ENCODE assay signal across 16 cellular contexts in genomic region chr16:6957676-6958075, GRCh38.
"Had no signal": no experiment of that assay in that cellular context is flagged by ENCODE, and none has a peak within 500 bp of the region (broad histone marks: within the 10 kb centered on the region; RNA-seq: fewer than 3 reads in every experiment).

No MANE protein-coding gene starts in this region.

- H3K27ac Mint-ChIP-seq: activated CD4-positive, alpha-beta T cell treated with anti-CD3 and anti-CD28 coated beads, Interleukin-2, amount 10 ng/mL, durations not matched to agents 24 days and 14 days; activated CD8-positive, alpha-beta T cell treated with anti-CD3 and anti-CD28 coated beads for 36 hours; activated naive CD4-positive, alpha-beta T cell treated with anti-CD3 and anti-CD28 coated beads for 36 hours; activated T-cell treated with anti-CD3 and anti-CD28 coated beads, Interleukin-2, amount 50 U/mL, for 24 hours; activated T-helper 2 cell treated with anti-CD3 and anti-CD28 coated beads, Interferon-gamma antibody, Interleukin-2, Interleukin-4, amounts not matched to agents 10 μg/mL and 5 μg/mL and 100 μg/mL, durations not matched to agents 14 hours and 24 hours and 36 hours; nephron; stimulated activated naive B cell treated with anti-CD40 and anti-IgM and Interleukin-4, amounts not matched to agents 10 μg/mL and 1 μg/mL and 100 μg/mL, for 72 hours had no signal

- H3K4me1 ChIP-seq: body of pancreas, esophagus squamous epithelium had no signal

- H3K36me3 Mint-ChIP-seq: stimulated activated naive B cell treated with anti-CD40 and anti-IgM and Interleukin-4, amounts not matched to agents 10 μg/mL and 1 μg/mL and 100 μg/mL, for 72 hours had no signal

- H3K9me3 Mint-ChIP-seq: nephron; stimulated activated naive B cell treated with anti-CD40 and anti-IgM and Interleukin-4, amounts not matched to agents 10 μg/mL and 1 μg/mL and 100 μg/mL, for 72 hours had no signal

- H3K27ac ChIP-seq: body of pancreas, esophagus squamous epithelium had no signal

- DNase-seq: activated CD4-positive, alpha-beta T cell treated with anti-CD3 and anti-CD28 coated beads, Interleukin-2, amount 10 ng/mL, durations not matched to agents 24 days and 14 days; activated CD8-positive, alpha-beta T cell treated with anti-CD3 and anti-CD28 coated beads for 36 hours; activated naive CD4-positive, alpha-beta T cell treated with anti-CD3 and anti-CD28 coated beads for 36 hours; activated T-cell treated with anti-CD3 and anti-CD28 coated beads, Interleukin-2, amount 50 U/mL, for 24 hours; body of pancreas; dermis blood vessel endothelial cell; effector memory CD4-positive, alpha-beta T cell; esophagus squamous epithelium; midbrain; occipital lobe; stimulated activated naive B cell treated with anti-CD40 and anti-IgM and Interleukin-4, amounts not matched to agents 10 μg/mL and 1 μg/mL and 100 μg/mL, for 72 hours; T1000 had no signal

- H3K4me3 ChIP-seq: body of pancreas, esophagus squamous epithelium, lung had no signal

- H3K4me1 Mint-ChIP-seq: activated CD4-positive, alpha-beta T cell treated with anti-CD3 and anti-CD28 coated beads, Interleukin-2, amount 10 ng/mL, durations not matched to agents 24 days and 14 days; nephron; stimulated activated naive B cell treated with anti-CD40 and anti-IgM and Interleukin-4, amounts not matched to agents 10 μg/mL and 1 μg/mL and 100 μg/mL, for 72 hours had no signal

- H3K4me3 Mint-ChIP-seq: activated CD4-positive, alpha-beta T cell treated with anti-CD3 and anti-CD28 coated beads, Interleukin-2, amount 10 ng/mL, durations not matched to agents 24 days and 14 days; activated CD8-positive, alpha-beta T cell treated with anti-CD3 and anti-CD28 coated beads for 36 hours; activated naive CD4-positive, alpha-beta T cell treated with anti-CD3 and anti-CD28 coated beads for 36 hours; activated T-cell treated with anti-CD3 and anti-CD28 coated beads, Interleukin-2, amount 50 U/mL, for 24 hours; nephron; stimulated activated naive B cell treated with anti-CD40 and anti-IgM and Interleukin-4, amounts not matched to agents 10 μg/mL and 1 μg/mL and 100 μg/mL, for 72 hours had no signal

- H3K36me3 ChIP-seq: esophagus squamous epithelium had no signal

- ATAC-seq: activated CD8-positive, alpha-beta T cell treated with anti-CD3 and anti-CD28 coated beads for 36 hours; body of pancreas; left lobe of liver; stimulated activated naive B cell treated with anti-CD40 and anti-IgM and Interleukin-4, amounts not matched to agents 10 μg/mL and 1 μg/mL and 100 μg/mL, for 72 hours had no signal

- H3K27me3 Mint-ChIP-seq: activated CD4-positive, alpha-beta T cell treated with anti-CD3 and anti-CD28 coated beads, Interleukin-2, amount 10 ng/mL, durations not matched to agents 24 days and 14 days; activated CD8-positive, alpha-beta T cell treated with anti-CD3 and anti-CD28 coated beads for 36 hours; activated T-cell treated with anti-CD3 and anti-CD28 coated beads, Interleukin-2, amount 50 U/mL, for 24 hours; stimulated activated naive B cell treated with anti-CD40 and anti-IgM and Interleukin-4, amounts not matched to agents 10 μg/mL and 1 μg/mL and 100 μg/mL, for 72 hours had no signal

- H3K9me3 ChIP-seq: body of pancreas, esophagus squamous epithelium had no signal

- H3K27me3 ChIP-seq: body of pancreas, esophagus squamous epithelium had no signal
